Comparison of ENCODE assay signal across 9 cellular contexts in genomic region chr2:43217228-43218220, GRCh38. TPM values are rescaled to one million over a fixed set of nuclear protein-coding genes. Genes with fewer than 3 reads are reported as not detected.
DNase-seq lines count a peak whose midpoint lies in the region; ATAC-seq, FAIRE-seq and TF ChIP-seq lines count a peak whose summit lies in the region.
"Had no signal": no experiment of that assay in that cellular context is flagged by ENCODE, and none has a peak within 500 bp of the region (broad histone marks: within the 10 kb centered on the region; RNA-seq: fewer than 3 reads in every experiment).

No MANE protein-coding gene starts in this region.

- H3K4me3 ChIP-seq in GM12878 (no peak overlapping the region), mesendoderm (ENCODE audit: low read length) (no peak overlapping the region), vagina (no peak overlapping the region)

- H2BK5ac ChIP-seq in mesendoderm (ENCODE audit: low read length): peak overlapping the region; percentile 66

- peak overlapping the region; percentile 60 for H3K23ac ChIP-seq in mesendoderm (ENCODE audit: low read length)

- H3K4ac ChIP-seq in mesendoderm (ENCODE audit: low read depth, low read length): no peak overlapping the region

- CTCF ChIA-PET in GM12878 (lab: Yijun Ruan, JAX): interaction anchor here (0.6 to 2.6 kb wide), 17 partner anchors 10 to 442 kb away, joined by 3 to 9 read pairs (median 4); no protein-coding TSS in a partner anchor

- TF ChIP-seq RAD21 in GM12878 (IDR thresholded peaks at IDR 0.05; ENCODE audit: insufficient read depth, low read depth, low read length): no peak

- no peak overlapping the region for H4K8ac ChIP-seq in mesendoderm (ENCODE audit: low read depth, low read length)

- H3K56ac ChIP-seq in mesendoderm (ENCODE audit: low read length): peak overlapping the region; percentile 54

- FAIRE-seq in GM12878 (lab: Jason Lieb, UNC): no peak

- WGBS in GM12878 (ENCODE audit: insufficient coverage, insufficient replicate concordance, low lambda C conversion rate, missing lambda C conversion rate): 74% methylated on average over 14 of the region's 14 CpGs
- WGBS in mesendoderm (ENCODE audit: extremely low coverage, insufficient coverage, low lambda C conversion rate): no CpG with 5 or more reads among the region's 14 CpGs

- no peaks in the 10 kb centered on the region for H3K36me3 ChIP-seq in GM12878 (ENCODE audit: control insufficient read depth in 2 of 2, insufficient read depth in 2 of 2, low read length in 1 of 2)
- H3K36me3 ChIP-seq in mesendoderm (ENCODE audit: control insufficient read depth, insufficient read depth, low read length): no peaks in the 10 kb centered on the region
- H3K36me3 ChIP-seq in vagina: peaks cover 0 to 6% of the 10 kb centered on the region in 2 donors

- ATAC-seq in Right ventricle myocardium superior (ENCODE audit: poor library complexity) (no peak), GM12878 (no peak), HG03280 (IDR thresholded peaks at IDR 0.05; ENCODE audit: unreplicated experiment) (no peak), GM21619 (IDR thresholded peaks at IDR 0.05; ENCODE audit: unreplicated experiment) (no peak)

- H2AK5ac ChIP-seq in mesendoderm (ENCODE audit: low read length): no peak overlapping the region

- TF ChIP-seq EP300 in GM12878 (IDR thresholded peaks at IDR 0.05; ENCODE audit: borderline replicate concordance in 1 of 2, control insufficient read depth in 1 of 2, low read depth in 2 of 2, low read length in 2 of 2): no peak

- H3K18ac ChIP-seq in mesendoderm (ENCODE audit: low read length): peak overlapping the region; percentile 91

- H3K27ac ChIP-seq in GM12878 (ENCODE audit: control insufficient read depth, insufficient read depth): peak overlapping the region; percentile 88; the same call in 1 of the 2 replicates
- peak overlapping the region; percentile 98 for H3K27ac ChIP-seq in mesendoderm (ENCODE audit: low read depth, low read length)
- H3K27ac ChIP-seq in vagina: peak overlapping the region; percentile 99

- H3K4me1 ChIP-seq in GM12878 (ENCODE audit: control insufficient read depth, insufficient read depth, low read length) (peaks cover 31% of the 10 kb centered on the region), mesendoderm (ENCODE audit: control insufficient read depth, low read depth, low read length) (peaks cover 15% of the 10 kb centered on the region), vagina (peaks cover 45% of the 10 kb centered on the region)

- no peaks in the 10 kb centered on the region for H4K20me1 ChIP-seq in GM12878 (ENCODE audit: control insufficient read depth, insufficient read depth)

- no peak for TF ChIP-seq POLR2A in GM12878 (IDR thresholded peaks at IDR 0.05; ENCODE audit: low read depth, low read length)
- TF ChIP-seq POLR2A in vagina (IDR thresholded peaks at IDR 0.05): no peak

- H2BK15ac ChIP-seq in mesendoderm (replicated peaks; ENCODE audit: low read depth): no peak overlapping the region

- no TSS peak for BruUV-seq in GM12878 (replicated peaks; lab: Mats Ljungman, UMichigan)

- H3K79me1 ChIP-seq in mesendoderm (ENCODE audit: low read length): no peaks in the 10 kb centered on the region

- peak overlapping the region; percentile 56 for H2BK120ac ChIP-seq in mesendoderm (ENCODE audit: low read depth, low read length)

- H3K9ac ChIP-seq in GM12878 (ENCODE audit: control insufficient read depth, insufficient read depth, low read length) (no peak overlapping the region), mesendoderm (ENCODE audit: low read length) (peak overlapping the region; percentile 25)

- RAD21 ChIA-PET in GM12878 (lab: Charles Lee; ENCODE audit: unreplicated experiment): interaction anchor here (0.6 to 5.2 kb wide), 16 partner anchors 10 to 267 kb away, joined by 3 to 46 read pairs (median 4); partner anchors contain the start of gene ZFP36L2

- peak overlapping the region; percentile 99; the same call in 1 of the 2 replicates for H3K4me2 ChIP-seq in GM12878 (ENCODE audit: control insufficient read depth, insufficient read depth)
- H3K4me2 ChIP-seq in mesendoderm (ENCODE audit: low read length): no peak overlapping the region

- intact Hi-C loops in cardiac septum (cut with DNase I) (loop anchor here (5.0 kb wide), 1 partner anchor 40 kb away; no protein-coding TSS in a partner anchor), Right ventricle myocardium superior (cut with DNase I) (no loop called here), GM12878 (cut with micrococcal nuclease; ENCODE audit: unreplicated experiment) (no loop called here), vagina (cut with DNase I) (loop anchor here (5.0 kb wide), 1 partner anchor 760 kb away; no protein-coding TSS in a partner anchor)

- POLR2A ChIA-PET in GM12878 (lab: Charles Lee): interaction anchor here (0.5 to 1.9 kb wide), 14 partner anchors 11 to 267 kb away, joined by 3 to 14 read pairs (median 5); no protein-coding TSS in a partner anchor

- TF ChIP-seq CTCF in GM12878 (IDR thresholded peaks at IDR 0.05 in 2 of 3, conservative IDR thresholded peaks at IDR 0.05 in 1 of 3; ENCODE audit: control insufficient read depth in 2 of 3, extremely low read depth in 1 of 3, insufficient read depth in 1 of 3, low read depth in 3 of 3, low read length in 3 of 3) (no peak), vagina (IDR thresholded peaks at IDR 0.05) (no peak)

- H3K27me3 ChIP-seq in GM12878 (replicated peaks in 1 of 2; ENCODE audit: control insufficient read depth in 2 of 2, insufficient read depth in 2 of 2, low read length in 1 of 2) (no peaks in the 10 kb centered on the region), mesendoderm (ENCODE audit: insufficient read depth, low read length, poor library complexity) (no peaks in the 10 kb centered on the region), vagina (no peaks in the 10 kb centered on the region)

- H4K5ac ChIP-seq in mesendoderm (ENCODE audit: low read length): no peak overlapping the region

- H3K79me2 ChIP-seq in GM12878 (ENCODE audit: control insufficient read depth, insufficient read depth, low read length) (peaks cover 22% of the 10 kb centered on the region), mesendoderm (ENCODE audit: control insufficient read depth, insufficient read depth, low read length) (peaks cover 2% of the 10 kb centered on the region)

- H2AFZ ChIP-seq in GM12878 (ENCODE audit: control insufficient read depth, low read depth, low read length): no peak overlapping the region

- in situ Hi-C loops in GM12878 (cut with MboI): no loop called here

- DNase-seq in cardiac septum (ENCODE audit: low spot score): peak; percentile 76
- no peak for DNase-seq in Right ventricle myocardium superior
- no peak for DNase-seq in GM12878 (ENCODE audit: low read depth, low spot score)
- peak; percentile 96 for DNase-seq in mesendoderm
- no peak for DNase-seq in vagina (ENCODE audit: extremely low spot score in 2 of 2)
- no peak for DNase-seq in stimulated activated CD4-positive, alpha-beta T cell treated with anti-CD3 and anti-CD28 coated beads, Interleukin-15, amount 100 ng/mL, for 24 hours
- DNase-seq: DMS153 had no signal

- H3K9me3 ChIP-seq in GM12878 (replicated peaks; ENCODE audit: control insufficient read depth, insufficient read depth, low read length): no peaks in the 10 kb centered on the region
- H3K9me3 ChIP-seq in vagina: no peaks in the 10 kb centered on the region

- SMC1A ChIA-PET in GM12878 (lab: Charles Lee; ENCODE audit: uncharacterized antibody, unreplicated experiment): interaction anchor here (0.7 to 11.4 kb wide), 10 partner anchors 11 to 266 kb away, joined by 3 to 147 read pairs (median 6); partner anchors contain the start of gene ZFP36L2

TF ChIP-seq in GM12878, 131 proteins besides CTCF, POLR2A, EP300 and RAD21 (continues in another document):
- TF ChIP-seq HDAC6 (IDR thresholded peaks at IDR 0.05; ENCODE audit: unreplicated experiment) (no peak), BRCA1 (IDR thresholded peaks at IDR 0.05; ENCODE audit: low read depth, low read length) (no peak), MTA3 (IDR thresholded peaks at IDR 0.05; ENCODE audit: borderline replicate concordance, low read length) (no peak), CREM (IDR thresholded peaks at IDR 0.05; ENCODE audit: low read depth) (no peak)

RNA-seq across cellular contexts. Expression of gene ZFP36L2, which starts 8.9 kb away (rescaled TPM):
- total RNA-seq in cardiac septum (41.4 TPM), Right ventricle myocardium superior (45.0 TPM), GM12878 (2014; rRNA removed) (3.9 and 4.9 TPM in 2 replicates), GM12878 (2014; rRNA removed; fragmentation: Illumina TruSeq; extraction: Trizol) (4.0 and 4.3 TPM in 2 replicates), GM12878 (2021) (58.0 and 64.9 TPM in 2 replicates), vagina (206 TPM)
- total RNA-seq in GM12878 (2013; cell fraction: nucleolus; rRNA removed): 8.2 and 9.1 TPM in 2 replicates
- polyA plus RNA-seq in GM12878 (2011; ENCODE audit: low read depth): 14.3 TPM
- polyA plus RNA-seq in GM12878 (2011; rRNA removed) (12.8 and 16.0 TPM in 2 replicates), GM12878 (2014; fragmentation: Illumina TruSeq; extraction: Trizol) (17.4 and 22.0 TPM in 2 replicates), GM12878 (2014; fragmentation: Nextera tagmentation; extraction: Ambion mirVana) (10 to 100 TPM; 25.5 to 43.3 TPM), GM12878 (2014; rRNA removed) (21.7 and 28.8 TPM in 2 replicates), GM12878 (2016; fragmentation: Nextera tagmentation; extraction: Ambion mirVana) (10 to 100 TPM in 1 of 2 experiments, 1 to 10 TPM in 1; 8.8 to 54.6 TPM)
- polyA plus RNA-seq in GM12878 (2011; cell fraction: cytosol; rRNA removed): 7.2 TPM in 2 replicates
- polyA plus RNA-seq in GM12878 (2011; cell fraction: nucleus; rRNA removed): 16.1 and 27.5 TPM in 2 replicates
- polyA plus RNA-seq in GM12878 (2012): 30.3 and 31.6 TPM in 2 replicates
- polyA minus RNA-seq in GM12878 (2011; rRNA and poly(A)+ RNA removed): 4.1 and 5.2 TPM in 2 replicates
- polyA minus RNA-seq in GM12878 (2011; cell fraction: cytosol; rRNA and poly(A)+ RNA removed): 21.9 and 27.0 TPM in 2 replicates
- 9.4 and 21.8 TPM in 2 replicates for polyA minus RNA-seq in GM12878 (2011; cell fraction: nucleus; rRNA and poly(A)+ RNA removed)
- 71.1 TPM for polyA plus RNA-seq in mesendoderm (2013, experiment 1 of 2)
- polyA plus RNA-seq in mesendoderm (2013, experiment 2 of 2): 70.6 TPM

Comparison
In these comparisons a context has a peak if more than half of its experiments do, and no peak if none do; other contexts are left out.
1. DNase-seq: peak in cardiac septum (single experiment) and mesendoderm (single experiment); none in Right ventricle myocardium superior (single experiment), GM12878 (single experiment), vagina (0 of 2) and stimulated activated CD4-positive, alpha-beta T cell treated with anti-CD3 and anti-CD28 coated beads, Interleukin-15, amount 100 ng/mL, for 24 hours (single experiment).
2. intact Hi-C loops: an anchor here in cardiac septum (5.0 kb wide) and vagina (5.0 kb wide); none called in Right ventricle myocardium superior and GM12878.
3. Peak in every context shown above with its lines, with median percentiles within 50 percentile points of each other: H3K27ac ChIP-seq.